ENCODE assay signal across 18 cellular contexts in the genomic region with DNA sequence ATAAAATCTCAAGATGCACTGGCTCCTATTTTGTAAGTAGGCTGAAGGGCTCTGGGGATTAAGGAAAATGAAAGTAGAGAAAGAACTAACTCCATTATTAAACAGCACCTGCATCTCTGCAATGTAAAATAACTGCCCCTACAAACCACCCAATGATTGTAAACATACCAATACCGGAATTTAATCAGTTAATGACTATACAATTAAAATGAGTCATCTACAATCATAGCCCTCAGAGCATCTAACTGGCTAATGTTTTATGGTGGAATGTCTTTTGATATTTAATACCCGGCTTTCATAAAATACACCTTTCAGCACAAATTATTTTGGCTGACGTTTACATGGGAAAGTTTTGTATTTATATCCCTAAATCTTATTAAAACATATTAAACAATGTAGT.
DNase-seq lines count a peak whose midpoint lies in the region; ATAC-seq, FAIRE-seq and TF ChIP-seq lines count a peak whose summit lies in the region.
"Had no signal": no experiment of that assay in that cellular context is flagged by ENCODE, and none has a peak within 500 bp of the region (broad histone marks: within the 10 kb centered on the region; RNA-seq: fewer than 3 reads in every experiment).

No MANE protein-coding gene starts in this region.

- no peak overlapping the region for H3K4me3 Mint-ChIP-seq in activated CD8-positive, alpha-beta T cell treated with anti-CD3 and anti-CD28 coated beads for 36 hours
- H3K4me3 Mint-ChIP-seq: CD4-positive, alpha-beta T cell; H9; IgD-negative memory B cell had no signal

- H3K9me3 ChIP-seq in SJSA1 (replicated peaks) (no peaks in the 10 kb centered on the region), small intestine (ENCODE audit: control insufficient read depth, low read depth) (no peaks in the 10 kb centered on the region), colonic mucosa (no peaks in the 10 kb centered on the region)

- peaks cover 5% of the 10 kb centered on the region for H3K9me3 Mint-ChIP-seq in activated CD8-positive, alpha-beta T cell treated with anti-CD3 and anti-CD28 coated beads for 36 hours
- H3K9me3 Mint-ChIP-seq: CD4-positive, alpha-beta T cell; H9 had no signal

- peaks cover 5% of the 10 kb centered on the region for H3K27me3 Mint-ChIP-seq in activated CD8-positive, alpha-beta T cell treated with anti-CD3 and anti-CD28 coated beads for 36 hours
- H3K27me3 Mint-ChIP-seq: IgD-negative memory B cell had no signal

- H3K27ac ChIP-seq in SJSA1 (peak overlapping the region; percentile 15; the same call in 1 of the 2 replicates), small intestine (ENCODE audit: low read depth in 1 of 2, low read length in 1 of 2) (no peak overlapping the region), colonic mucosa (no peak overlapping the region)
- H3K27ac ChIP-seq: C4-2B had no signal

- no peak overlapping the region for H3K4me3 ChIP-seq in SJSA1
- H3K4me3 ChIP-seq in small intestine (ENCODE audit: low read depth in 1 of 2, low read length in 2 of 2), result no peak overlapping the region
- no peak overlapping the region for H3K4me3 ChIP-seq in colonic mucosa
- H3K4me3 ChIP-seq: GM12878 had no signal

- POLR2A ChIA-PET in activated CD8-positive, alpha-beta T cell treated with anti-CD3 and anti-CD28 coated beads for 36 hours (lab: Charles Lee), result no interaction called here

- TF ChIP-seq CTCF in colonic mucosa (IDR thresholded peaks at IDR 0.05), result no peak
- TF ChIP-seq CTCF in activated CD8-positive, alpha-beta T cell treated with anti-CD3 and anti-CD28 coated beads for 36 hours (IDR thresholded peaks at IDR 0.05), result no peak

- H3K4me1 ChIP-seq in SJSA1 (replicated peaks) (peaks cover 23% of the 10 kb centered on the region), small intestine (ENCODE audit: control insufficient read depth in 2 of 2, insufficient read depth in 1 of 2, low read depth in 1 of 2, low read length in 1 of 2) (peaks cover 0 to 3% of the 10 kb centered on the region in 2 donors), colonic mucosa (no peaks in the 10 kb centered on the region)

- peak; percentile 1 for DNase-seq in ELR (ENCODE audit: low read depth)
- DNase-seq in LoVo (ENCODE audit: low spot score), result peak; percentile 12
- peak in 1 of 2 experiments; percentile 22 for DNase-seq in SJSA1 (ENCODE audit: low read depth in 1 of 2, low spot score in 2 of 2)
- DNase-seq in small intestine, result peak; percentile 30
- DNase-seq in colonic mucosa, result no peak
- no peak for DNase-seq in activated CD8-positive, alpha-beta T cell treated with anti-CD3 and anti-CD28 coated beads for 36 hours
- no peak for DNase-seq in mucosa of gallbladder (ENCODE audit: low spot score)
- DNase-seq: AML-193; Calu3; CD4-positive, alpha-beta T cell; DMS79 treated with DMSO at 0.1 percent for 48 hours; H9 had no signal

- H3K4me1 Mint-ChIP-seq in activated CD8-positive, alpha-beta T cell treated with anti-CD3 and anti-CD28 coated beads for 36 hours (ENCODE audit: low read depth), result no peaks in the 10 kb centered on the region
- H3K4me1 Mint-ChIP-seq: IgD-negative memory B cell had no signal

- WGBS in small intestine, 3 donors, result 22 to 60% (median 38%) methylated on average over 3 of the region's 3 CpGs

- no peaks in the 10 kb centered on the region for H3K27me3 ChIP-seq in SJSA1 (replicated peaks)
- H3K27me3 ChIP-seq in small intestine (ENCODE audit: control insufficient read depth in 2 of 2, insufficient read depth in 2 of 2, low read length in 2 of 2), result no peaks in the 10 kb centered on the region
- H3K27me3 ChIP-seq in colonic mucosa, result no peaks in the 10 kb centered on the region

- FAIRE-seq in small intestine (lab: Jason Lieb, UNC), result no peak
- FAIRE-seq: A204.1, GM12878, H1, HepG2 had no signal

- intact Hi-C loops in colonic mucosa (cut with DNase I), result no loop called here
- intact Hi-C loops in activated CD8-positive, alpha-beta T cell treated with anti-CD3 and anti-CD28 coated beads for 36 hours (cut with micrococcal nuclease), result loop anchor here (10.0 kb wide), 1 partner anchor 157 kb away; no protein-coding TSS in a partner anchor

- H3K36me3 Mint-ChIP-seq in activated CD8-positive, alpha-beta T cell treated with anti-CD3 and anti-CD28 coated beads for 36 hours (ENCODE audit: low read depth), result no peaks in the 10 kb centered on the region

- H3K27ac Mint-ChIP-seq in activated CD8-positive, alpha-beta T cell treated with anti-CD3 and anti-CD28 coated beads for 36 hours, result no peak overlapping the region
- H3K27ac Mint-ChIP-seq: CD4-positive, alpha-beta T cell; H9; IgD-negative memory B cell had no signal

- no peaks in the 10 kb centered on the region for H3K36me3 ChIP-seq in SJSA1
- H3K36me3 ChIP-seq in small intestine (ENCODE audit: control insufficient read depth in 2 of 2, insufficient read depth in 2 of 2, low read length in 2 of 2), result no peaks in the 10 kb centered on the region
- H3K36me3 ChIP-seq in colonic mucosa, result no peaks in the 10 kb centered on the region

- ATAC-seq in activated CD8-positive, alpha-beta T cell treated with anti-CD3 and anti-CD28 coated beads for 36 hours, result no peak
- ATAC-seq: GM12878, HepG2 had no signal

- H3K9ac ChIP-seq in colonic mucosa (ENCODE audit: low read depth in 2 of 2, low read length in 2 of 2), result no peak overlapping the region

- CTCF ChIA-PET in activated CD8-positive, alpha-beta T cell treated with anti-CD3 and anti-CD28 coated beads for 36 hours (lab: Charles Lee), result no interaction called here

Comparison
In these comparisons a context has a peak if more than half of its experiments do, and no peak if none do; other contexts are left out.
1. DNase-seq: peak in ELR (single experiment), LoVo (single experiment) and small intestine (single experiment); none in colonic mucosa (single experiment), activated CD8-positive, alpha-beta T cell treated with anti-CD3 and anti-CD28 coated beads for 36 hours (single experiment) and mucosa of gallbladder (single experiment).